14 cellular contexts compared by ENCODE assay signal in the genomic region with DNA sequence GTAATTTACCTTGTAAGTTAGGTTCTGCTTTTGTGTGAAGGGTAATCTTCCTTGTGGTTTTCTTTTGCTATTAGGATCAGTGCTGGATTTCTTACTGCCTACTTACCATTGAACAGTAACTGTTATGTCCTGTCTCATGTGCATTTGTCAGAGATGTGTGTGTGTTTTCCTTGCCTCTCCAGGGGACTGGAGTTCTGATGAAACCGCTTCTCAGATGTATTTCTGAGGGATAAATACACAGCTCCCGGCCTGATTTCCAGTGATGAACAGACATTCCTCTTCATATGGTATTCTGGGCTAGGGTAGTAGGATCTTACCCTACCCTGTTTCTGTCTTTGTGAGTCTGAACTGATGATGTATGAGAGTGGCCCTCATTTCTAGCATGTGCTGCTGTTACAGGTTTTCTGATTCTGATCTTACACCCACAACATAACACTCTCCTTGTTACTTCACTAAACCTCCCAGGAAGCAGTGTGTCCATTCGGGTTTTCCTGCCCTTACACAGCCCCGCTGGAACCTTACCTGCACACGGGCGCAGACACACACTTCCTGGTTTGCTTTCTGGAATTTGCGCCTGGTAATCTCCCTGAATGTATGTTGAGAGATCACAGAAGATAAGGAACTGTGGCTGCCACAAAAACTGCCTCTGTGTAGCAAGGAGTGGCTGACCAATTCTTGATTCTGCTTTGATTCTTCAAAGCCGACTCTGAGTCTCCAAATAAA. TPM values are rescaled to one million over a fixed set of nuclear protein-coding genes. Genes with fewer than 3 reads are reported as not detected.
DNase-seq lines count a peak whose midpoint lies in the region; ATAC-seq, FAIRE-seq and TF ChIP-seq lines count a peak whose summit lies in the region.
"Had no signal": no experiment of that assay in that cellular context is flagged by ENCODE, and none has a peak within 500 bp of the region (broad histone marks: within the 10 kb centered on the region; RNA-seq: fewer than 3 reads in every experiment).

No MANE protein-coding gene starts in this region.

- H3K27ac Mint-ChIP-seq in activated naive CD4-positive, alpha-beta T cell treated with anti-CD3 and anti-CD28 coated beads, Interleukin-2, amount 10 ng/mL, durations not matched to agents 7 days and 5 days = peak overlapping the region; percentile 5
- H3K27ac Mint-ChIP-seq in activated naive CD4-positive, alpha-beta T cell treated with anti-CD3 and anti-CD28 coated beads for 36 hours = no peak overlapping the region
- H3K27ac Mint-ChIP-seq in activated naive CD8-positive, alpha-beta T cell = peak overlapping the region; percentile 70

- no peak for ATAC-seq in GM18519 (IDR thresholded peaks at IDR 0.05; ENCODE audit: low FRiP score, unreplicated experiment)
- ATAC-seq: HCT116 had no signal

- H3K4me1 Mint-ChIP-seq in activated naive CD4-positive, alpha-beta T cell treated with anti-CD3 and anti-CD28 coated beads, Interleukin-2, amount 10 ng/mL, durations not matched to agents 7 days and 5 days = peaks cover 29% of the 10 kb centered on the region
- H3K4me1 Mint-ChIP-seq in activated naive CD4-positive, alpha-beta T cell treated with anti-CD3 and anti-CD28 coated beads for 36 hours (ENCODE audit: low read depth) = peaks cover 51% of the 10 kb centered on the region
- H3K4me1 Mint-ChIP-seq in activated naive CD8-positive, alpha-beta T cell (ENCODE audit: low read depth) = peaks cover 60% of the 10 kb centered on the region

- POLR2A ChIA-PET in HEK293T (lab: Yijun Ruan, JAX) = no interaction called here

- CTCF ChIA-PET in activated naive CD4-positive, alpha-beta T cell treated with anti-CD3 and anti-CD28 coated beads, Interleukin-2, amount 10 ng/mL, durations not matched to agents 7 days and 5 days (lab: Charles Lee) = no interaction called here
- CTCF ChIA-PET in activated naive CD4-positive, alpha-beta T cell treated with anti-CD3 and anti-CD28 coated beads for 36 hours (lab: Charles Lee) = no interaction called here
- CTCF ChIA-PET in HEK293T (lab: Yijun Ruan, JAX) = no interaction called here

- H3K9me3 Mint-ChIP-seq in activated naive CD4-positive, alpha-beta T cell treated with anti-CD3 and anti-CD28 coated beads, Interleukin-2, amount 10 ng/mL, durations not matched to agents 7 days and 5 days = peaks cover 33% of the 10 kb centered on the region
- H3K9me3 Mint-ChIP-seq in activated naive CD4-positive, alpha-beta T cell treated with anti-CD3 and anti-CD28 coated beads for 36 hours = peaks cover 17% of the 10 kb centered on the region
- H3K9me3 Mint-ChIP-seq in activated naive CD8-positive, alpha-beta T cell (ENCODE audit: low read depth) = no peaks in the 10 kb centered on the region

- FAIRE-seq in D721Med (lab: Jason Lieb, UNC) = no peak

- intact Hi-C loops in activated naive CD4-positive, alpha-beta T cell treated with anti-CD3 and anti-CD28 coated beads for 36 hours (cut with micrococcal nuclease) = no loop called here

- no peak for DNase-seq in activated naive CD4-positive, alpha-beta T cell treated with anti-CD3 and anti-CD28 coated beads, Interleukin-2, amount 10 ng/mL, durations not matched to agents 7 days and 5 days
- no peak for DNase-seq in activated naive CD4-positive, alpha-beta T cell treated with anti-CD3 and anti-CD28 coated beads for 36 hours
- DNase-seq in iris pigment epithelial cell (ENCODE audit: low read depth) (peak; percentile 26), stromal cell of bone marrow (ENCODE audit: low read depth) (peak; percentile 42), D721Med (ENCODE audit: insufficient read length, low spot score) (no peak), HEK293T (ENCODE audit: extremely low spot score) (no peak)
- DNase-seq: activated naive CD4-positive, alpha-beta T cell treated with Interleukin-2 at 50 U/mL for 16 hours; effector CD8-positive, alpha-beta T cell; NCI-H1092 treated with DMSO at 0.1 percent for 48 hours; NK-92 treated with Interleukin-12 subunit alpha and Interleukin-12 subunit beta, amount 100 ng/mL, for 24 hours; stimulated activated CD4-positive, alpha-beta T cell treated with anti-CD3 and anti-CD28 coated beads, Interleukin-2, amount 100 ng/mL, for 48 hours had no signal

- no peak overlapping the region for H3K4me3 Mint-ChIP-seq in activated naive CD4-positive, alpha-beta T cell treated with anti-CD3 and anti-CD28 coated beads, Interleukin-2, amount 10 ng/mL, durations not matched to agents 7 days and 5 days
- H3K4me3 Mint-ChIP-seq in activated naive CD4-positive, alpha-beta T cell treated with anti-CD3 and anti-CD28 coated beads for 36 hours = no peak overlapping the region
- H3K4me3 Mint-ChIP-seq in activated naive CD8-positive, alpha-beta T cell = no peak overlapping the region

- H3K27me3 Mint-ChIP-seq in activated naive CD4-positive, alpha-beta T cell treated with anti-CD3 and anti-CD28 coated beads, Interleukin-2, amount 10 ng/mL, durations not matched to agents 7 days and 5 days = no peaks in the 10 kb centered on the region
- H3K27me3 Mint-ChIP-seq in activated naive CD4-positive, alpha-beta T cell treated with anti-CD3 and anti-CD28 coated beads for 36 hours (ENCODE audit: low read depth) = no peaks in the 10 kb centered on the region
- H3K27me3 Mint-ChIP-seq in activated naive CD8-positive, alpha-beta T cell = no peaks in the 10 kb centered on the region

- TF ChIP-seq CTCF in D721Med (IDR thresholded peaks at IDR 0.05; ENCODE audit: insufficient read depth, missing control alignments) = no peak

- peaks cover 76% of the 10 kb centered on the region for H3K36me3 Mint-ChIP-seq in activated naive CD4-positive, alpha-beta T cell treated with anti-CD3 and anti-CD28 coated beads, Interleukin-2, amount 10 ng/mL, durations not matched to agents 7 days and 5 days
- peaks cover 40% of the 10 kb centered on the region for H3K36me3 Mint-ChIP-seq in activated naive CD4-positive, alpha-beta T cell treated with anti-CD3 and anti-CD28 coated beads for 36 hours (ENCODE audit: low read depth)
- peaks cover 22% of the 10 kb centered on the region for H3K36me3 Mint-ChIP-seq in activated naive CD8-positive, alpha-beta T cell

TF ChIP-seq in HEK293T, 16 proteins besides CTCF, POLR2A, EP300 and RAD21:
- TF ChIP-seq PKNOX1 (IDR thresholded peaks at IDR 0.05) = no peak
- TF ChIP-seq BHLHE40 (IDR thresholded peaks at IDR 0.05; ENCODE audit: borderline replicate concordance) = no peak
- TF ChIP-seq FOXK2 (IDR thresholded peaks at IDR 0.05) = no peak
- TF ChIP-seq NFRKB (IDR thresholded peaks at IDR 0.05) = no peak
- TF ChIP-seq HDGF (IDR thresholded peaks at IDR 0.05; ENCODE audit: borderline replicate concordance) = no peak
- no peak for TF ChIP-seq L3MBTL2 (conservative IDR thresholded peaks at IDR 0.05)
- no peak for TF ChIP-seq ELF4 (IDR thresholded peaks at IDR 0.05)
- no peak for TF ChIP-seq ZNF384 (IDR thresholded peaks at IDR 0.05)
- no peak for TF ChIP-seq ARNT (IDR thresholded peaks at IDR 0.05)
- no peak for TF ChIP-seq CTBP1 (IDR thresholded peaks at IDR 0.05; ENCODE audit: borderline replicate concordance)
- TF ChIP-seq LEF1 (IDR thresholded peaks at IDR 0.05; ENCODE audit: borderline replicate concordance) = no peak
- TF ChIP-seq FOXM1 (IDR thresholded peaks at IDR 0.05; ENCODE audit: borderline replicate concordance) = no peak
- TF ChIP-seq FOXA1 (IDR thresholded peaks at IDR 0.05) = no peak
- no peak for TF ChIP-seq SUZ12 (IDR thresholded peaks at IDR 0.05)
- TF ChIP-seq TARDBP (IDR thresholded peaks at IDR 0.05) = no peak
- TF ChIP-seq SP1 (IDR thresholded peaks at IDR 0.05) = no peak
TF ChIP-seq in HEK293T: peak in this region for 0.

RNA-seq across cellular contexts. Expression of gene PAK2, which starts 14.7 kb away (rescaled TPM):
- 10 to 100 TPM; 66.6 to 68.4 TPM for total RNA-seq in activated naive CD4-positive, alpha-beta T cell treated with anti-CD3 and anti-CD28 coated beads for 36 hours

RNA-seq across cellular contexts. Expression of gene PIGX, which starts 42.2 kb away (rescaled TPM):
- 10 to 100 TPM; 30.7 to 32.8 TPM for total RNA-seq in activated naive CD4-positive, alpha-beta T cell treated with anti-CD3 and anti-CD28 coated beads for 36 hours

RNA-seq across cellular contexts. Expression of gene CEP19, which starts 42.3 kb away (rescaled TPM):
- total RNA-seq in activated naive CD4-positive, alpha-beta T cell treated with anti-CD3 and anti-CD28 coated beads for 36 hours = 1 to 10 TPM; 3.1 to 4.4 TPM

Comparison
In these comparisons a context has a peak if more than half of its experiments do, and no peak if none do; other contexts are left out.
1. DNase-seq: peak in iris pigment epithelial cell (single experiment) and stromal cell of bone marrow (single experiment); none in activated naive CD4-positive, alpha-beta T cell treated with anti-CD3 and anti-CD28 coated beads, Interleukin-2, amount 10 ng/mL, durations not matched to agents 7 days and 5 days (single experiment), activated naive CD4-positive, alpha-beta T cell treated with anti-CD3 and anti-CD28 coated beads for 36 hours (single experiment), D721Med (single experiment) and HEK293T (single experiment).